20 cellular contexts compared by ENCODE assay signal in genomic region chr20:38198238-38198861, GRCh38. TPM values are rescaled to one million over a fixed set of nuclear protein-coding genes. Genes with fewer than 3 reads are reported as not detected.
DNase-seq lines count a peak whose midpoint lies in the region; ATAC-seq and TF ChIP-seq lines count a peak whose summit lies in the region.
"Had no signal": no experiment of that assay in that cellular context is flagged by ENCODE, and none has a peak within 500 bp of the region (broad histone marks: within the 10 kb centered on the region; RNA-seq: fewer than 3 reads in every experiment).

No MANE protein-coding gene starts in this region.

- H3K36me3 Mint-ChIP-seq in T-helper 17 cell (ENCODE audit: low read depth), result no peaks in the 10 kb centered on the region

- H3K27me3 Mint-ChIP-seq in T-helper 17 cell, result peaks cover 23% of the 10 kb centered on the region

- DNase-seq in CD1c-positive myeloid dendritic cell (ENCODE audit: extremely low spot score), result peak; percentile 21
- DNase-seq in NCI-H226, result peak; percentile 42
- no peak for DNase-seq in epithelial cell of prostate (ENCODE audit: low read depth, low spot score)
- DNase-seq in T-helper 17 cell, result no peak
- DNase-seq in activated T-cell treated with anti-CD3 and anti-CD28 coated beads, Interleukin-2, amount 50 U/mL, for 1 hour, result no peak
- no peak for DNase-seq in heart right ventricle
- DNase-seq: activated CD8-positive, alpha-beta T cell treated with anti-CD3 and anti-CD28 coated beads, Interleukin-2, amount 10 ng/mL, durations not matched to agents 7 days and 5 days; anterior cingulate cortex; DMS79; GOT3; NCI-H2107; NCI-H748 treated with DMSO at 0.1 percent for 48 hours; psoas muscle; stimulated activated CD4-positive, alpha-beta T cell treated with anti-CD3 and anti-CD28 coated beads, Interleukin-15, amount 100 ng/mL, for 24 hours had no signal

- no peak for ATAC-seq in T-helper 17 cell
- ATAC-seq in heart right ventricle, result no peak
- ATAC-seq in GM21723 (IDR thresholded peaks at IDR 0.05; ENCODE audit: unreplicated experiment), result no peak
- ATAC-seq: activated CD8-positive, alpha-beta T cell treated with anti-CD3 and anti-CD28 coated beads, Interleukin-2, amount 10 ng/mL, durations not matched to agents 7 days and 5 days; left lung; psoas muscle; WTC11 had no signal

- H3K27me3 ChIP-seq in neutrophil (no peaks in the 10 kb centered on the region), heart right ventricle (no peaks in the 10 kb centered on the region)
- H3K27me3 ChIP-seq: left lung, Peyer's patch had no signal

- H3K4me3 Mint-ChIP-seq in T-helper 17 cell, result no peak overlapping the region
- H3K4me3 Mint-ChIP-seq: activated CD8-positive, alpha-beta T cell treated with anti-CD3 and anti-CD28 coated beads, Interleukin-2, amount 10 ng/mL, durations not matched to agents 7 days and 5 days; WTC11 had no signal

- 84 to 86% methylated on average over 8 of the region's 8 CpGs for WGBS in heart right ventricle, 2 donors

- intact Hi-C loops in heart right ventricle (cut with DNase I), result no loop called here

- H3K36me3 ChIP-seq in neutrophil, result no peaks in the 10 kb centered on the region
- no peaks in the 10 kb centered on the region for H3K36me3 ChIP-seq in heart right ventricle
- H3K36me3 ChIP-seq: left lung, Peyer's patch had no signal

- H3K4me3 ChIP-seq in neutrophil (ENCODE audit: low read depth in 1 of 2, low read length in 1 of 2) (no peak overlapping the region), heart right ventricle (no peak overlapping the region)
- H3K4me3 ChIP-seq: left lung, Peyer's patch, psoas muscle had no signal

- no peak for TF ChIP-seq CTCF in neutrophil (IDR thresholded peaks at IDR 0.05)
- TF ChIP-seq CTCF in heart right ventricle (IDR thresholded peaks at IDR 0.05), result no peak

- H3K4me1 Mint-ChIP-seq in T-helper 17 cell, result peaks cover 4% of the 10 kb centered on the region

- H3K27ac ChIP-seq in epithelial cell of prostate (peak overlapping the region; percentile 29), neutrophil (peak overlapping the region; percentile 91), heart right ventricle (no peak overlapping the region)
- H3K27ac ChIP-seq: Peyer's patch, psoas muscle had no signal

- no peaks in the 10 kb centered on the region for H3K9me3 ChIP-seq in neutrophil
- H3K9me3 ChIP-seq in T-helper 17 cell (ENCODE audit: control insufficient read depth, low read length, poor library complexity, severe bottlenecking), result no peaks in the 10 kb centered on the region
- H3K9me3 ChIP-seq in heart right ventricle, result no peaks in the 10 kb centered on the region
- H3K9me3 ChIP-seq: left lung, Peyer's patch, psoas muscle had no signal

- H3K27ac Mint-ChIP-seq in T-helper 17 cell, result no peak overlapping the region
- H3K27ac Mint-ChIP-seq: activated CD8-positive, alpha-beta T cell treated with anti-CD3 and anti-CD28 coated beads, Interleukin-2, amount 10 ng/mL, durations not matched to agents 7 days and 5 days; activated T-helper 2 cell treated with anti-CD3 and anti-CD28 coated beads, Interferon-gamma antibody, Interleukin-2, Interleukin-4, amounts not matched to agents 10 μg/mL and 5 μg/mL and 100 μg/mL, durations not matched to agents 14 hours and 24 hours and 36 hours; WTC11 had no signal

- H3K4me1 ChIP-seq in neutrophil (ENCODE audit: control insufficient read depth in 1 of 2, insufficient read depth in 1 of 2, low read depth in 1 of 2, low read length in 1 of 2), result peaks cover 43 to 45% of the 10 kb centered on the region in 2 experiments
- peaks cover 0 to 55% (median 8%) of the 10 kb centered on the region in 9 donors for H3K4me1 ChIP-seq in heart right ventricle
- H3K4me1 ChIP-seq: Peyer's patch, psoas muscle had no signal

RNA-seq across cellular contexts. Expression of gene TGM2, which starts 33.3 kb away (rescaled TPM):
- total RNA-seq in T-helper 17 cell (under 1 TPM; 0.37 to 0.76 TPM), heart right ventricle (100 to 1,000 TPM; 279 to 993 (median 472) TPM)
- polyA plus RNA-seq in heart right ventricle, result 100 to 1,000 TPM; 146 to 475 TPM
- total RNA-seq: activated T-helper 2 cell treated with anti-CD3 and anti-CD28 coated beads, Interferon-gamma antibody, Interleukin-2, Interleukin-4, amounts not matched to agents 10 μg/mL and 5 μg/mL and 100 μg/mL, durations not matched to agents 14 hours and 24 hours and 36 hours had no signal

Comparison
In these comparisons a context has a peak if more than half of its experiments do, and no peak if none do; other contexts are left out.
1. DNase-seq: peak in CD1c-positive myeloid dendritic cell (single experiment) and NCI-H226 (single experiment); none in epithelial cell of prostate (single experiment), T-helper 17 cell (0 of 3), activated T-cell treated with anti-CD3 and anti-CD28 coated beads, Interleukin-2, amount 50 U/mL, for 1 hour (single experiment) and heart right ventricle (0 of 2).
2. H3K27ac ChIP-seq: peak in epithelial cell of prostate (single experiment) and neutrophil (single experiment); none in heart right ventricle (0 of 10).
3. RNA of gene TGM2, which starts 33.3 kb away (total RNA-seq): 279 to 993 TPM in heart right ventricle; 0.37 to 0.76 TPM in T-helper 17 cell; every median in the first group is over 100 times any median in the second.